In the genomic region with DNA sequence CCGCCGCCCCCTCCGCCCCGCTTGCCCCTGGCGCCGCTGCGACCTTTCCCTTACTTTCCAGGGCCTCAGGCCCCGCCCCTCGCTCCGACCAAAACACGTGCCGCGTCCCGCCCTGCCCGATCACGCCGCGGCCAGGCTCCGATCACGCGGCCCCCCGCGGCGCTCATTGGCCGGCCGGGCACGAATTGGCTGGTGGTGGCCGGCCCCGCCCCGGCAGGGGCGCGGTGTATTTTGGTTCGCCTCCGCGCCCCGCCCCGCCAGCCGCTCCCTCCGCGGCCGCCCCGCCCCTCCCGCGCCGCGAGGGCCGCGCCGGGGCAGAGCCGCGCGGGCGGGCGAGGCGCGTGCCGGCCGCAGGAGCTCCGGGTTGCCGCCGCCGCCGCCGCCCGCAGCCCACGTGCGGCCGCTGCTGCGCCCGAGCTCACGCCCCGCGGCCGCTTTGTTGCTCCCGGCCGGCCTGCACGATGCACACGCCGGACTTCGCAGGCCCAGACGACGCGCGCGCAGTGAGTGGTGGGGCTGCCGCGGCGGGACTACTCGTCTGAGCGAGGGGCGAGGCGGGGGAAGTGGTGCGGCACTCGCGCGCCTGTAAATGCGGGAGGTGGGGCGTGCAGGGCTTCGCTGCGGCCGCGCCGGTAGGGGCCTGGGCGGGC, we compare ENCODE assay signal across 1 cellular context.
A peak's percentile ranks its signal among the peaks of the same experiment; 100 is the strongest.
TF ChIP-seq lines count a peak whose summit lies in the region.

Gene KLF11, plus strand, starts transcription at position 295 of the 650 bp plus-strand sequence. Its CDS starts 167 bp downstream, at position 462.

TF ChIP-seq in HepG2, 621 proteins besides CTCF, POLR2A, EP300 and RAD21 (continued from another document and continues in another):
- TF ChIP-seq, protein P1, sequence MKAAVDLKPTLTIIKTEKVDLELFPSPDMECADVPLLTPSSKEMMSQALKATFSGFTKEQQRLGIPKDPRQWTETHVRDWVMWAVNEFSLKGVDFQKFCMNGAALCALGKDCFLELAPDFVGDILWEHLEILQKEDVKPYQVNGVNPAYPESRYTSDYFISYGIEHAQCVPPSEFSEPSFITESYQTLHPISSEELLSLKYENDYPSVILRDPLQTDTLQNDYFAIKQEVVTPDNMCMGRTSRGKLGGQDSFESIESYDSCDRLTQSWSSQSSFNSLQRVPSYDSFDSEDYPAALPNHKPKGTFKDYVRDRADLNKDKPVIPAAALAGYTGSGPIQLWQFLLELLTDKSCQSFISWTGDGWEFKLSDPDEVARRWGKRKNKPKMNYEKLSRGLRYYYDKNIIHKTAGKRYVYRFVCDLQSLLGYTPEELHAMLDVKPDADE (CRISPR knock-in tag; IDR thresholded peaks at IDR 0.05), result peak; percentile 99
- TF ChIP-seq JUNB (CRISPR knock-in tag; IDR thresholded peaks at IDR 0.05; ENCODE audit: borderline replicate concordance) (peak; percentile 70; the same call in 1 of the 2 replicates), DBP (CRISPR knock-in tag; IDR thresholded peaks at IDR 0.05; ENCODE audit: not compliant biosample characterization) (peak; percentile 84), ZNF20 (CRISPR knock-in tag; IDR thresholded peaks at IDR 0.05) (no peak), ZNF784 (CRISPR knock-in tag; IDR thresholded peaks at IDR 0.05; ENCODE audit: borderline replicate concordance) (peak; percentile 58; the same call in 1 of the 2 replicates), CSRNP2 (CRISPR knock-in tag; conservative IDR thresholded peaks at IDR 0.05; ENCODE audit: low read depth) (peak; percentile 86; the same call in 1 of the 2 replicates), LBX2 (CRISPR knock-in tag; IDR thresholded peaks at IDR 0.05; ENCODE audit: borderline replicate concordance) (peak; percentile 99; the same call in 1 of the 2 replicates), ZNF205 (CRISPR knock-in tag; IDR thresholded peaks at IDR 0.05) (no peak), RXRB (CRISPR knock-in tag; IDR thresholded peaks at IDR 0.05; ENCODE audit: borderline replicate concordance) (peak; percentile 95), ZKSCAN1 (IDR thresholded peaks at IDR 0.05; ENCODE audit: low read length) (no peak), MED1 (CRISPR knock-in tag; IDR thresholded peaks at IDR 0.05) (peak; percentile 84), KLF11 (CRISPR knock-in tag; IDR thresholded peaks at IDR 0.05) (peak; percentile 91; the same call in 1 of the 2 replicates), ZNF276 (CRISPR knock-in tag; IDR thresholded peaks at IDR 0.05; ENCODE audit: low read depth) (peak; percentile 98), ZNF562 (CRISPR knock-in tag; IDR thresholded peaks at IDR 0.05; ENCODE audit: borderline replicate concordance) (peak; percentile 86), ARHGAP35 (CRISPR knock-in tag; IDR thresholded peaks at IDR 0.05; ENCODE audit: borderline replicate concordance) (peak; percentile 62; the same call in 1 of the 2 replicates), ATF7 (IDR thresholded peaks at IDR 0.05) (no peak), ATF7 (CRISPR knock-in tag; IDR thresholded peaks at IDR 0.05) (no peak; the same call in 1 of the 2 replicates), HOXA5 (CRISPR knock-in tag; IDR thresholded peaks at IDR 0.05) (peak; percentile 96), SRF (IDR thresholded peaks at IDR 0.05; ENCODE audit: low read depth, low read length) (no peak), CEBPB (IDR thresholded peaks at IDR 0.05; ENCODE audit: borderline replicate concordance, low read depth, low read length) (no peak), ZNF326 (CRISPR knock-in tag; IDR thresholded peaks at IDR 0.05; ENCODE audit: borderline replicate concordance) (no peak), DMTF1 (CRISPR knock-in tag; IDR thresholded peaks at IDR 0.05) (peak; percentile 64; the same call in 1 of the 2 replicates), ZNF256 (CRISPR knock-in tag; conservative IDR thresholded peaks at IDR 0.05) (peak; percentile 89), DRAP1 (CRISPR knock-in tag; IDR thresholded peaks at IDR 0.05) (peak; percentile 56), ZNF501 (CRISPR knock-in tag; IDR thresholded peaks at IDR 0.05) (peak; percentile 29; the same call in 1 of the 2 replicates), PHF8 (CRISPR knock-in tag; IDR thresholded peaks at IDR 0.05) (peak; percentile 40), YY1 (IDR thresholded peaks at IDR 0.05; ENCODE audit: insufficient read depth, insufficient replicate concordance, low read depth, low read length) (no peak), TCF7 (IDR thresholded peaks at IDR 0.05; ENCODE audit: low read depth) (no peak), ZMAT3 (CRISPR knock-in tag; conservative IDR thresholded peaks at IDR 0.05) (peak; percentile 99), SMAD1 (CRISPR knock-in tag; IDR thresholded peaks at IDR 0.05; ENCODE audit: borderline replicate concordance, low read depth) (no peak), CHCHD3 (CRISPR knock-in tag; IDR thresholded peaks at IDR 0.05) (peak; percentile 95), ZNF510 (CRISPR knock-in tag; IDR thresholded peaks at IDR 0.05; ENCODE audit: low read depth) (peak; percentile 88; the same call in 1 of the 2 replicates)
- TF ChIP-seq, protein P2, sequence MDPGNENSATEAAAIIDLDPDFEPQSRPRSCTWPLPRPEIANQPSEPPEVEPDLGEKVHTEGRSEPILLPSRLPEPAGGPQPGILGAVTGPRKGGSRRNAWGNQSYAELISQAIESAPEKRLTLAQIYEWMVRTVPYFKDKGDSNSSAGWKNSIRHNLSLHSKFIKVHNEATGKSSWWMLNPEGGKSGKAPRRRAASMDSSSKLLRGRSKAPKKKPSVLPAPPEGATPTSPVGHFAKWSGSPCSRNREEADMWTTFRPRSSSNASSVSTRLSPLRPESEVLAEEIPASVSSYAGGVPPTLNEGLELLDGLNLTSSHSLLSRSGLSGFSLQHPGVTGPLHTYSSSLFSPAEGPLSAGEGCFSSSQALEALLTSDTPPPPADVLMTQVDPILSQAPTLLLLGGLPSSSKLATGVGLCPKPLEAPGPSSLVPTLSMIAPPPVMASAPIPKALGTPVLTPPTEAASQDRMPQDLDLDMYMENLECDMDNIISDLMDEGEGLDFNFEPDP (CRISPR knock-in tag; conservative IDR thresholded peaks at IDR 0.05), result peak; percentile 100
- TF ChIP-seq, protein P3, sequence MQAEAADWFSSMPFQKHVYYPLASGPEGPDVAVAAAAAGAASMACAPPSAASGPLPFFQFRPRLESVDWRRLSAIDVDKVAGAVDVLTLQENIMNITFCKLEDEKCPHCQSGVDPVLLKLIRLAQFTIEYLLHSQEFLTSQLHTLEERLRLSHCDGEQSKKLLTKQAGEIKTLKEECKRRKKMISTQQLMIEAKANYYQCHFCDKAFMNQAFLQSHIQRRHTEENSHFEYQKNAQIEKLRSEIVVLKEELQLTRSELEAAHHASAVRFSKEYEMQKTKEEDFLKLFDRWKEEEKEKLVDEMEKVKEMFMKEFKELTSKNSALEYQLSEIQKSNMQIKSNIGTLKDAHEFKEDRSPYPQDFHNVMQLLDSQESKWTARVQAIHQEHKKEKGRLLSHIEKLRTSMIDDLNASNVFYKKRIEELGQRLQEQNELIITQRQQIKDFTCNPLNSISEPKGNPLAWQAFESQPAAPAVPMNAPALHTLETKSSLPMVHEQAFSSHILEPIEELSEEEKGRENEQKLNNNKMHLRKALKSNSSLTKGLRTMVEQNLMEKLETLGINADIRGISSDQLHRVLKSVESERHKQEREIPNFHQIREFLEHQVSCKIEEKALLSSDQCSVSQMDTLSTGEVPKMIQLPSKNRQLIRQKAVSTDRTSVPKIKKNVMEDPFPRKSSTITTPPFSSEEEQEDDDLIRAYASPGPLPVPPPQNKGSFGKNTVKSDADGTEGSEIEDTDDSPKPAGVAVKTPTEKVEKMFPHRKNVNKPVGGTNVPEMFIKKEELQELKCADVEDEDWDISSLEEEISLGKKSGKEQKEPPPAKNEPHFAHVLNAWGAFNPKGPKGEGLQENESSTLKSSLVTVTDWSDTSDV (CRISPR knock-in tag; IDR thresholded peaks at IDR 0.05), result peak; percentile 97
- TF ChIP-seq, protein P4, sequence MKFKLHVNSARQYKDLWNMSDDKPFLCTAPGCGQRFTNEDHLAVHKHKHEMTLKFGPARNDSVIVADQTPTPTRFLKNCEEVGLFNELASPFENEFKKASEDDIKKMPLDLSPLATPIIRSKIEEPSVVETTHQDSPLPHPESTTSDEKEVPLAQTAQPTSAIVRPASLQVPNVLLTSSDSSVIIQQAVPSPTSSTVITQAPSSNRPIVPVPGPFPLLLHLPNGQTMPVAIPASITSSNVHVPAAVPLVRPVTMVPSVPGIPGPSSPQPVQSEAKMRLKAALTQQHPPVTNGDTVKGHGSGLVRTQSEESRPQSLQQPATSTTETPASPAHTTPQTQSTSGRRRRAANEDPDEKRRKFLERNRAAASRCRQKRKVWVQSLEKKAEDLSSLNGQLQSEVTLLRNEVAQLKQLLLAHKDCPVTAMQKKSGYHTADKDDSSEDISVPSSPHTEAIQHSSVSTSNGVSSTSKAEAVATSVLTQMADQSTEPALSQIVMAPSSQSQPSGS (CRISPR knock-in tag; IDR thresholded peaks at IDR 0.05), result peak; percentile 71
- TF ChIP-seq, protein P5, sequence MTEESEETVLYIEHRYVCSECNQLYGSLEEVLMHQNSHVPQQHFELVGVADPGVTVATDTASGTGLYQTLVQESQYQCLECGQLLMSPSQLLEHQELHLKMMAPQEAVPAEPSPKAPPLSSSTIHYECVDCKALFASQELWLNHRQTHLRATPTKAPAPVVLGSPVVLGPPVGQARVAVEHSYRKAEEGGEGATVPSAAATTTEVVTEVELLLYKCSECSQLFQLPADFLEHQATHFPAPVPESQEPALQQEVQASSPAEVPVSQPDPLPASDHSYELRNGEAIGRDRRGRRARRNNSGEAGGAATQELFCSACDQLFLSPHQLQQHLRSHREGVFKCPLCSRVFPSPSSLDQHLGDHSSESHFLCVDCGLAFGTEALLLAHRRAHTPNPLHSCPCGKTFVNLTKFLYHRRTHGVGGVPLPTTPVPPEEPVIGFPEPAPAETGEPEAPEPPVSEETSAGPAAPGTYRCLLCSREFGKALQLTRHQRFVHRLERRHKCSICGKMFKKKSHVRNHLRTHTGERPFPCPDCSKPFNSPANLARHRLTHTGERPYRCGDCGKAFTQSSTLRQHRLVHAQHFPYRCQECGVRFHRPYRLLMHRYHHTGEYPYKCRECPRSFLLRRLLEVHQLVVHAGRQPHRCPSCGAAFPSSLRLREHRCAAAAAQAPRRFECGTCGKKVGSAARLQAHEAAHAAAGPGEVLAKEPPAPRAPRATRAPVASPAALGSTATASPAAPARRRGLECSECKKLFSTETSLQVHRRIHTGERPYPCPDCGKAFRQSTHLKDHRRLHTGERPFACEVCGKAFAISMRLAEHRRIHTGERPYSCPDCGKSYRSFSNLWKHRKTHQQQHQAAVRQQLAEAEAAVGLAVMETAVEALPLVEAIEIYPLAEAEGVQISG (CRISPR knock-in tag; IDR thresholded peaks at IDR 0.05), result peak; percentile 85
